17 cellular contexts compared by ENCODE assay signal in the genomic region with DNA sequence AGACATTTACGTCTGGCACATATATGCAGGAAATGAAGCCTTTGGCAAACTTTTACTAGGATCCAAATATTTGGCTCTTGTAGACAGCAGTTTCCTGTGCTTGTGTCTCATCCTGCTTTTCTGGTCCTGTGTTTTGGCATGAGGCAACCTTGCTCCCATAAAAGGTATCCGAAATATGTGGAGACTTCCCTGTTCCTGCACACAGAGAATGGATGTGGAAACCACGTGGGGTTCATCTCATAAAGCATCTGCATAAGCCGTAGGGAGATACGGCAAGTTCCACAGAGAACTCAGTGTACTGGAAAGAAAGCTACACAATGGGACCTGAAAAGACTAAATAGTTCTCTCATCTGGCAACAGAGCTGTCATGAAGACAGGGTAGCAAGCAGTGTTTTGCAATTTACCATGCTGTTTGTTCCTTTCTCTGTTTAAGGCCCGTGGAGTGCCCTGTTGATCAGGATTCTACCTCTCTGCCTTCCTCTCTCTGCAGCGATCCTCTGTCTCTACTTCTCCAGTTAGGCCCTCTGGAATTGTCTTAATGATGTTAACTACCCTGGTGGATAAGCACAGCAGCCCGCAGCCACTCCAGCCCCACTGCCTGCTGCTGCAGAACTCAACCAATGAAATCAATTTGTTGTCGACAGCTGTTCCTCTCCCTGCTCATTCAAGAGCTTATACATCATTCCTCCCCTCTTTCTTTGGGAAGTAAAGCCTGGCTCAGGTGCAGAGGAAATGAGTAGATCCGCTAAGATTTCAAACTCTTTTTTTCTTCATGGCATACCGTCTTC.
A peak's percentile ranks its signal among the peaks of the same experiment; 100 is the strongest.
DNase-seq lines count a peak whose midpoint lies in the region; ATAC-seq, FAIRE-seq and TF ChIP-seq lines count a peak whose summit lies in the region.
"Had no signal": no experiment of that assay in that cellular context is flagged by ENCODE, and none has a peak within 500 bp of the region (broad histone marks: within the 10 kb centered on the region; RNA-seq: fewer than 3 reads in every experiment).

No MANE protein-coding gene starts in this region.

- H3K27me3 ChIP-seq in MG63, result no peaks in the 10 kb centered on the region
- no peaks in the 10 kb centered on the region for H3K27me3 ChIP-seq in colonic mucosa
- H3K27me3 ChIP-seq in right cardiac atrium (ENCODE audit: control insufficient read depth, insufficient read depth), result no peaks in the 10 kb centered on the region
- H3K27me3 ChIP-seq in brain microvascular endothelial cell (replicated peaks), result no peaks in the 10 kb centered on the region

- no peak overlapping the region for H3K9ac ChIP-seq in colonic mucosa (ENCODE audit: low read depth in 2 of 2, low read length in 2 of 2)

- no peaks in the 10 kb centered on the region for H3K4me1 ChIP-seq in colonic mucosa
- H3K4me1 ChIP-seq in right cardiac atrium (ENCODE audit: control insufficient read depth, insufficient read depth, low read length), result peaks cover 7% of the 10 kb centered on the region

- WGBS in right cardiac atrium, result 54% methylated on average over 11 of the region's 11 CpGs

- peak; percentile 82 to 83 for ATAC-seq in right cardiac atrium
- no peak for ATAC-seq in HG03520 (IDR thresholded peaks at IDR 0.05; ENCODE audit: unreplicated experiment)
- no peak for ATAC-seq in GM18861 (IDR thresholded peaks at IDR 0.05; ENCODE audit: unreplicated experiment)
- ATAC-seq: activated naive CD8-positive, alpha-beta T cell treated with anti-CD3 and anti-CD28 coated beads, Interleukin-2, amount 50 U/mL, for 24 hours; effector memory CD8-positive, alpha-beta T cell; HCT116; stimulated activated naive CD8-positive, alpha-beta T cell treated with anti-CD3 and anti-CD28 coated beads, Interleukin-15, amount 100 ng/mL, for 72 hours had no signal

- intact Hi-C loops in colonic mucosa (cut with DNase I) (no loop called here), right cardiac atrium (cut with DNase I) (no loop called here)

- TF ChIP-seq CTCF in colonic mucosa (IDR thresholded peaks at IDR 0.05), result no peak
- no peak for TF ChIP-seq CTCF in brain microvascular endothelial cell (IDR thresholded peaks at IDR 0.05; ENCODE audit: low read depth, low read length, missing control alignments)

- H3K36me3 ChIP-seq in MG63, result no peaks in the 10 kb centered on the region
- no peaks in the 10 kb centered on the region for H3K36me3 ChIP-seq in colonic mucosa
- no peaks in the 10 kb centered on the region for H3K36me3 ChIP-seq in brain microvascular endothelial cell (replicated peaks)

- DNase-seq in MG63 (peak; percentile 17), colonic mucosa (no peak), right cardiac atrium (no peak), skeletal muscle cell (ENCODE audit: low read depth) (peak; percentile 62), brain microvascular endothelial cell (no peak), RCC 7860 (ENCODE audit: low spot score) (no peak)
- DNase-seq: activated B cell treated with CpG ODN at 0.5 μM for 24 hours; activated CD8-positive, alpha-beta memory T cell treated with anti-CD3 and anti-CD28 coated beads, Interleukin-2, amount 50 U/mL, for 4 hours; activated naive CD8-positive, alpha-beta T cell treated with anti-CD3 and anti-CD28 coated beads, Interleukin-2, amount 50 U/mL, for 24 hours; effector memory CD8-positive, alpha-beta T cell; NCI-H1105 treated with DMSO at 0.1 percent for 48 hours; NCI-H69; stimulated activated naive CD8-positive, alpha-beta T cell treated with anti-CD3 and anti-CD28 coated beads, Interleukin-15, amount 100 ng/mL, for 72 hours had no signal

- H3K27ac ChIP-seq in colonic mucosa (peak overlapping the region; percentile 28), right cardiac atrium (ENCODE audit: low read length) (peak overlapping the region; percentile 51), brain microvascular endothelial cell (no peak overlapping the region)
- H3K27ac ChIP-seq: C4-2B had no signal

- H3K4me3 ChIP-seq in MG63 (no peak overlapping the region), colonic mucosa (no peak overlapping the region), right cardiac atrium (ENCODE audit: low read length) (no peak overlapping the region), skeletal muscle cell (ENCODE audit: low read depth, low read length) (no peak overlapping the region), brain microvascular endothelial cell (ENCODE audit: low read depth, low read length) (no peak overlapping the region)

- FAIRE-seq in RCC 7860 (lab: Jason Lieb, UNC), result no peak

- H3K9me3 ChIP-seq in MG63, result no peaks in the 10 kb centered on the region
- H3K9me3 ChIP-seq in colonic mucosa, result no peaks in the 10 kb centered on the region
- no peaks in the 10 kb centered on the region for H3K9me3 ChIP-seq in right cardiac atrium (ENCODE audit: control insufficient read depth, low read length)

- in situ Hi-C loops in brain microvascular endothelial cell (cut with HindIII; ENCODE audit: low pct_ligation_motif_present, low sequenced_read_pairs), result no loop called here

Comparison
In these comparisons a context has a peak if more than half of its experiments do, and no peak if none do; other contexts are left out.
1. DNase-seq: peak in MG63 (single experiment) and skeletal muscle cell (single experiment); none in colonic mucosa (single experiment), right cardiac atrium (0 of 3), brain microvascular endothelial cell (single experiment) and RCC 7860 (single experiment).
2. ATAC-seq: peak in right cardiac atrium (2 of 2); none in HG03520 (single experiment) and GM18861 (single experiment).